In the genomic region with DNA sequence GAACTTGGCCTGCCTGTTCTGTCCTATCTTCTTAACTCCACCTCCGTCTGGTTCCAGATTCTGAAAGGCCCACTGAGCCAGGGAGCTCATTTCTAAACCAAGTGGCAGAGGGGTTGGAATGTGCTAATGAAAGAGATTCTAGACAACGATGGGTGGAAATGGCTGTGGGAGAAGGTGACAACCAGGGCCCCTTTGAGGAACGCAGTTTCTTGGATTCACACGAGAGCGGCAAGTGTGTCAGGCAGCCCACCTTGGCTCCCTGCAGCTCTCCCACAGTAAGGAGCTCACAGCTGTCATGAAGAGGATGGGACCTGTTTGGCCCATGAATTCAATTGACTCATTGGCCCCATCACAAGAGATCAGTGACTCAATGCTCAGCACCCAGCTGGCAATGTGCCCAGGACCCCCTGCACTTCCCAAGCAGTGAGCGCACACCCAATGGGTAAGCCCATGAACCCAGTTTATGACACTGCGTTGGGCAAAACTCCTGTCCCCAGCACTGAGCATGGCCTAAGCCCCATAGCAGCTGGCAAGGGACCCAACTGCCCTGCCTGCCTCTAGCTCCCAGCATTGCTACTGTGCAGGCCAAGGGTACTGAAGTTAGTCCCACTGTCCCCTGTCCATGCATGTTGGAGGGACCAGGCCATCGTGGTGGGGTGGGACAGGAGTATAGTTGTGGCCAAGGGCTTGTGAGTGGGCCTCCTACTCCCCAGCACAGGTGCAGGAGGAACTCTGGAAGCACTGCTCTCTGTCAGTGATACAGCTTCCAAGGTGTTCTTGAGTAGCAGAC, we compare ENCODE assay signal across 1 cellular context.
TF ChIP-seq lines count a peak whose summit lies in the region.

No MANE protein-coding gene starts in this region.

TF ChIP-seq in GM12878, 131 proteins besides CTCF, POLR2A, EP300 and RAD21:
- TF ChIP-seq JUNB (IDR thresholded peaks at IDR 0.05): no peak
- TF ChIP-seq, protein P1, sequence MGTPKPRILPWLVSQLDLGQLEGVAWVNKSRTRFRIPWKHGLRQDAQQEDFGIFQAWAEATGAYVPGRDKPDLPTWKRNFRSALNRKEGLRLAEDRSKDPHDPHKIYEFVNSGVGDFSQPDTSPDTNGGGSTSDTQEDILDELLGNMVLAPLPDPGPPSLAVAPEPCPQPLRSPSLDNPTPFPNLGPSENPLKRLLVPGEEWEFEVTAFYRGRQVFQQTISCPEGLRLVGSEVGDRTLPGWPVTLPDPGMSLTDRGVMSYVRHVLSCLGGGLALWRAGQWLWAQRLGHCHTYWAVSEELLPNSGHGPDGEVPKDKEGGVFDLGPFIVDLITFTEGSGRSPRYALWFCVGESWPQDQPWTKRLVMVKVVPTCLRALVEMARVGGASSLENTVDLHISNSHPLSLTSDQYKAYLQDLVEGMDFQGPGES (IDR thresholded peaks at IDR 0.05): no peak
- TF ChIP-seq, protein P2, sequence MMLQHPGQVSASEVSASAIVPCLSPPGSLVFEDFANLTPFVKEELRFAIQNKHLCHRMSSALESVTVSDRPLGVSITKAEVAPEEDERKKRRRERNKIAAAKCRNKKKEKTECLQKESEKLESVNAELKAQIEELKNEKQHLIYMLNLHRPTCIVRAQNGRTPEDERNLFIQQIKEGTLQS (IDR thresholded peaks at IDR 0.05; ENCODE audit: borderline replicate concordance, extremely low read depth, low read depth, low read length): no peak
- TF ChIP-seq PML (IDR thresholded peaks at IDR 0.05; ENCODE audit: low read length): no peak
- no peak for TF ChIP-seq ZNF24 (IDR thresholded peaks at IDR 0.05)
- TF ChIP-seq NR2C1 (IDR thresholded peaks at IDR 0.05): no peak
